1 cellular context compared by ENCODE assay signal in genomic region chr9:133476941-133477340, GRCh38.
TF ChIP-seq lines count a peak whose summit lies in the region.

No MANE protein-coding gene starts in this region.

TF ChIP-seq in H1, 55 proteins besides CTCF, POLR2A, EP300 and RAD21:
- no peak for TF ChIP-seq ASH2L (IDR thresholded peaks at IDR 0.05; ENCODE audit: low read length)
- TF ChIP-seq SRF (IDR thresholded peaks at IDR 0.05; ENCODE audit: low read depth, low read length): no peak
- TF ChIP-seq BACH1 (IDR thresholded peaks at IDR 0.05; ENCODE audit: low read length): no peak
- no peak for TF ChIP-seq CTBP2 (IDR thresholded peaks at IDR 0.05; ENCODE audit: borderline replicate concordance, insufficient read depth, insufficient read length, low read length)
